8 cellular contexts compared by ENCODE assay signal in genomic region chr14:73645248-73645610, GRCh38. TPM values are rescaled to one million over a fixed set of nuclear protein-coding genes. Genes with fewer than 3 reads are reported as not detected.
DNase-seq lines count a peak whose midpoint lies in the region; ATAC-seq and TF ChIP-seq lines count a peak whose summit lies in the region.

No MANE protein-coding gene starts in this region.

- H3K9me2 ChIP-seq in OCI-LY7 (ENCODE audit: insufficient read depth, low read length): no peaks in the 10 kb centered on the region

- no peaks in the 10 kb centered on the region for H3K27me3 ChIP-seq in psoas muscle (ENCODE audit: insufficient read depth in 3 of 3, low read length in 2 of 3)

- H3K4me3 ChIP-seq in GM12864 (ENCODE audit: low read depth, low read length) (peak overlapping the region; percentile 64), OCI-LY7 (ENCODE audit: low read depth, low read length, poor library complexity, severe bottlenecking) (peak overlapping the region; percentile 75), psoas muscle (peak overlapping the region; percentile 80)

- BruUV-seq in OCI-LY7 (replicated peaks; lab: Mats Ljungman, UMichigan): no TSS peak

- TF ChIP-seq POLR2A in erythroblast (IDR thresholded peaks at IDR 0.05; ENCODE audit: low read length): no peak

- peak overlapping the region; percentile 80 for H3K4me2 ChIP-seq in OCI-LY7 (ENCODE audit: low read length)

- no peaks in the 10 kb centered on the region for H3K36me3 ChIP-seq in OCI-LY7 (ENCODE audit: insufficient read depth, low read length)
- no peaks in the 10 kb centered on the region for H3K36me3 ChIP-seq in psoas muscle (ENCODE audit: insufficient read depth in 1 of 2, low read depth in 1 of 2)

- TF ChIP-seq CTCF in GM12864 (IDR thresholded peaks at IDR 0.05; ENCODE audit: low read depth, low read length, missing control alignments) (no peak), OCI-LY7 (conservative IDR thresholded peaks at IDR 0.05; ENCODE audit: low read length) (no peak), psoas muscle (IDR thresholded peaks at IDR 0.05) (no peak)

- H2AFZ ChIP-seq in OCI-LY7 (ENCODE audit: low read length): peak overlapping the region; percentile 94

- POLR2A ChIA-PET in OCI-LY7 (lab: Charles Lee): interaction anchor here (0.5 to 1.8 kb wide), 2 partner anchors 9 to 74 kb away, joined by 3 to 4 read pairs; no protein-coding TSS in a partner anchor

- DNase-seq in GM12864 (ENCODE audit: low read depth) (no peak), OCI-LY7 (ENCODE audit: low spot score) (no peak), erythroblast (lab: John Stamatoyannopoulos, UW) (peak; percentile 36 to 65), psoas muscle (no peak), middle frontal gyrus (ENCODE audit: extremely low spot score, low spot score) (no peak), GDM1 (lab: John Stamatoyannopoulos, UW) (no peak), NCI-H446 (lab: John Stamatoyannopoulos, UW) (no peak)

- CTCF ChIA-PET in OCI-LY7 (lab: Charles Lee; ENCODE audit: unreplicated experiment): no interaction called here

- intact Hi-C loops in OCI-LY7 (cut with micrococcal nuclease; ENCODE audit: unreplicated experiment): loop anchor here (2.0 kb wide), 1 partner anchor 68 kb away; no protein-coding TSS in a partner anchor
- intact Hi-C loops in psoas muscle (cut with DNase I): no loop called here

- peak in 1 of 4 donors; percentile 1 for ATAC-seq in psoas muscle
- no peak for ATAC-seq in HG02885 (IDR thresholded peaks at IDR 0.05; ENCODE audit: poor library complexity, unreplicated experiment)

- 2 to 4% (median 3%) methylated on average over 7 of the region's 7 CpGs for WGBS in psoas muscle, 3 donors

- H3K27ac ChIP-seq in OCI-LY7 (ENCODE audit: low read depth, low read length, poor library complexity, severe bottlenecking): no peak overlapping the region
- H3K27ac ChIP-seq in psoas muscle: peak overlapping the region; percentile 86

- H3K9me3 ChIP-seq in OCI-LY7 (ENCODE audit: low read length): no peaks in the 10 kb centered on the region
- no peaks in the 10 kb centered on the region for H3K9me3 ChIP-seq in psoas muscle

- H4K20me1 ChIP-seq in OCI-LY7 (ENCODE audit: insufficient read depth, low read length): no peaks in the 10 kb centered on the region

- no peaks in the 10 kb centered on the region for H3K79me2 ChIP-seq in OCI-LY7 (ENCODE audit: insufficient read depth, low read depth, low read length)

- peaks cover 13% of the 10 kb centered on the region for H3K4me1 ChIP-seq in OCI-LY7 (ENCODE audit: insufficient read depth, low read length, poor library complexity, severe bottlenecking)
- peaks cover 11% of the 10 kb centered on the region for H3K4me1 ChIP-seq in psoas muscle

RNA-seq across cellular contexts. Expression of gene DNAL1, which starts 0.4 kb away (rescaled TPM):
- total RNA-seq in OCI-LY7 (2014; rRNA removed; shearing (Covaris generic)): 5.6 and 6.7 TPM in 2 replicates
- 7.5 and 9.4 TPM in 2 replicates for total RNA-seq in OCI-LY7 (2022)
- 1 to 10 TPM; 4.3 to 8.4 (median 6.3) TPM for total RNA-seq in psoas muscle
- polyA plus RNA-seq in psoas muscle: 10 to 100 TPM in 1 of 3 donors, 1 to 10 TPM in 2; 6.0 to 20.0 (median 7.1) TPM

RNA-seq across cellular contexts. Expression of gene ACOT6, which starts 32.9 kb away (rescaled TPM):
- not detected in 2 replicates for total RNA-seq in OCI-LY7 (2014; rRNA removed; shearing (Covaris generic))
- not detected in 2 replicates for total RNA-seq in OCI-LY7 (2022)
- total RNA-seq in psoas muscle: not detected
- not detected for polyA plus RNA-seq in psoas muscle

RNA-seq across cellular contexts. Expression of gene ACOT4, which starts 53.6 kb away (rescaled TPM):
- not detected in 2 replicates for total RNA-seq in OCI-LY7 (2014; rRNA removed; shearing (Covaris generic))
- not detected in 2 replicates for total RNA-seq in OCI-LY7 (2022)
- under 1 TPM; 0.25 to 0.60 (median 0.32) TPM for total RNA-seq in psoas muscle
- 1 to 10 TPM in 1 of 3 donors, under 1 TPM in 2; 0.11 to 2.5 (median 0.16) TPM for polyA plus RNA-seq in psoas muscle

Comparison
In these comparisons a context has a peak if more than half of its experiments do, and no peak if none do; other contexts are left out.
1. DNase-seq: peak in erythroblast (2 of 2); none in GM12864 (single experiment), OCI-LY7 (single experiment), psoas muscle (0 of 2), middle frontal gyrus (single experiment), GDM1 (single experiment) and NCI-H446 (0 of 2).
2. Peak in every context shown above with its lines, with median percentiles within 50 percentile points of each other: H3K4me3 ChIP-seq.